Comparison of ENCODE assay signal across 11 cellular contexts in genomic region chr1:39519246-39519846, GRCh38. TPM values are rescaled to one million over a fixed set of nuclear protein-coding genes. Genes with fewer than 3 reads are reported as not detected.
A peak's percentile ranks its signal among the peaks of the same experiment; 100 is the strongest.
DNase-seq lines count a peak whose midpoint lies in the region; ATAC-seq, FAIRE-seq and TF ChIP-seq lines count a peak whose summit lies in the region.
"Not testable (repeated sequence)": the region's sequence is repeated elsewhere in the genome, so short reads cannot be mapped to it uniquely, and the experiment has no call there.
"Had no signal": no experiment of that assay in that cellular context is flagged by ENCODE, and none has a peak within 500 bp of the region (broad histone marks: within the 10 kb centered on the region; RNA-seq: fewer than 3 reads in every experiment).

No MANE protein-coding gene starts in this region.

- H2BK20ac ChIP-seq in IMR-90 (ENCODE audit: low read depth, low read length) = not testable (repeated sequence)

- not testable (repeated sequence) for TF ChIP-seq CTCF in IMR-90 (conservative IDR thresholded peaks at IDR 0.05; ENCODE audit: low read depth, low read length); brain microvascular endothelial cell (IDR thresholded peaks at IDR 0.05; ENCODE audit: low read depth, low read length, missing control alignments); keratinocyte (optimal IDR thresholded peaks at IDR 0.05 in 1 of 3, IDR thresholded peaks at IDR 0.05 in 1 of 3, conservative IDR thresholded peaks at IDR 0.05 in 1 of 3; ENCODE audit: extremely low read depth in 1 of 3, insufficient read depth in 2 of 3, low read length in 3 of 3); right lobe of liver (IDR thresholded peaks at IDR 0.05); ovary (IDR thresholded peaks at IDR 0.05); type B pancreatic cell (conservative IDR thresholded peaks at IDR 0.05)

- H3K56ac ChIP-seq in IMR-90 (ENCODE audit: extremely low read depth, insufficient read depth, low read length) = not testable (repeated sequence)

- H3K4me3 ChIP-seq in IMR-90 (ENCODE audit: insufficient read depth, low read depth, low read length); brain microvascular endothelial cell (ENCODE audit: low read depth, low read length); keratinocyte (ENCODE audit: control insufficient read depth in 2 of 3, extremely low read depth in 1 of 3, insufficient read depth in 2 of 3, low read depth in 1 of 3, low read length in 3 of 3); right lobe of liver; ovary: not testable (repeated sequence)

- H3K79me2 ChIP-seq in keratinocyte (ENCODE audit: control insufficient read depth, insufficient read depth, low read length) = not testable (repeated sequence)

- H2AFZ ChIP-seq in IMR-90 (replicated peaks; ENCODE audit: low read length, poor library complexity); keratinocyte (ENCODE audit: control insufficient read depth, low read length): not testable (repeated sequence)

- not testable (repeated sequence) for H3K9me3 Mint-ChIP-seq in type B pancreatic cell

- not testable (repeated sequence) for TF ChIP-seq EP300 in ovary (IDR thresholded peaks at IDR 0.05)

- CTCF ChIA-PET in IMR-90 (lab: Yijun Ruan, JAX) = not testable (repeated sequence)

- not testable (repeated sequence) for H4K20me1 ChIP-seq in IMR-90 (ENCODE audit: insufficient read depth, low read length); keratinocyte (ENCODE audit: control insufficient read depth, extremely low read depth, insufficient read depth, low read length)

- not testable (repeated sequence) for H2AK9ac ChIP-seq in IMR-90 (replicated peaks; ENCODE audit: low read depth, low read length, poor library complexity)

- not testable (repeated sequence) for H3K9ac ChIP-seq in IMR-90 (ENCODE audit: low read depth, low read length); keratinocyte (ENCODE audit: control insufficient read depth, extremely low read depth, insufficient read depth, low read length)

- H2BK15ac ChIP-seq in IMR-90 (ENCODE audit: low read depth, low read length) = not testable (repeated sequence)

- BruUV-seq in IMR-90 (replicated peaks; lab: Mats Ljungman, UMichigan) = not testable (repeated sequence)

- dilution Hi-C loops in IMR-90 (cut with HindIII; ENCODE audit: low sequenced_read_pairs, unreplicated experiment); keratinocyte (cut with MboI; ENCODE audit: extremely low pct_ligation_motif_present, low sequenced_read_pairs): not testable (repeated sequence)

- not testable (repeated sequence) for H4K8ac ChIP-seq in IMR-90 (ENCODE audit: low read depth in 2 of 2, low read length in 2 of 2)

- not testable (repeated sequence) for H3K4me2 ChIP-seq in IMR-90 (ENCODE audit: low read depth, low read length); keratinocyte (ENCODE audit: control insufficient read depth, extremely low read depth, insufficient read depth, low read depth, low read length)

- not testable (repeated sequence) for H2BK120ac ChIP-seq in IMR-90 (ENCODE audit: low read depth, low read length)

- H2AK5ac ChIP-seq in IMR-90 (ENCODE audit: low read depth, low read length) = not testable (repeated sequence)

- not testable (repeated sequence) for H3K18ac ChIP-seq in IMR-90 (ENCODE audit: low read depth, low read length)

- ATAC-seq in IMR-90 (ENCODE audit: low read depth) (peak; percentile 58), SK-N-SH treated with all-trans-retinoic acid at 6 μM for 48 hours (peak; percentile 27), right lobe of liver (peak; percentile 89 to 92 (median 92))

- H3K9me3 ChIP-seq in IMR-90 (ENCODE audit: control insufficient read depth, insufficient read depth, low read length); keratinocyte (ENCODE audit: control insufficient read depth, low read depth, low read length); right lobe of liver; ovary: not testable (repeated sequence)

- TF ChIP-seq POLR2A in GM12891 (IDR thresholded peaks at IDR 0.05; ENCODE audit: low read depth, low read length); IMR-90 (IDR thresholded peaks at IDR 0.05; ENCODE audit: low read depth, low read length); right lobe of liver (IDR thresholded peaks at IDR 0.05); ovary (IDR thresholded peaks at IDR 0.05): not testable (repeated sequence)

- not testable (repeated sequence) for H3K27ac ChIP-seq in IMR-90 (ENCODE audit: insufficient read depth, low read length); brain microvascular endothelial cell; keratinocyte (ENCODE audit: control insufficient read depth, insufficient read depth, low read length); right lobe of liver; ovary

- H3K14ac ChIP-seq in IMR-90 (replicated peaks; ENCODE audit: low read depth, low read length) = not testable (repeated sequence)

- H3K4me3 Mint-ChIP-seq in type B pancreatic cell = not testable (repeated sequence)

- H3K4ac ChIP-seq in IMR-90 (ENCODE audit: low read depth, low read length) = not testable (repeated sequence)

- not testable (repeated sequence) for H3K27me3 ChIP-seq in IMR-90 (ENCODE audit: control insufficient read depth, insufficient read depth, low read length); brain microvascular endothelial cell (replicated peaks); keratinocyte (ENCODE audit: control insufficient read depth, extremely low read depth, insufficient read depth, low read length); right lobe of liver; ovary

- intact Hi-C loops in IMR-90 (cut with micrococcal nuclease); right lobe of liver (cut with DNase I); ovary (cut with DNase I): not testable (repeated sequence)

- FAIRE-seq in GM12891 (lab: Jason Lieb, UNC) (peak; percentile 67), keratinocyte (lab: Jason Lieb, UNC) (peak; percentile 56)

- in situ Hi-C loops in IMR-90 (cut with MboI; ENCODE audit: low sequenced_read_pairs); brain microvascular endothelial cell (cut with HindIII; ENCODE audit: low pct_ligation_motif_present, low sequenced_read_pairs): not testable (repeated sequence)

- H4K5ac ChIP-seq in IMR-90 (ENCODE audit: low read depth, low read length) = not testable (repeated sequence)

- H3K36me3 Mint-ChIP-seq in type B pancreatic cell = not testable (repeated sequence)

- not testable (repeated sequence) for H3K79me1 ChIP-seq in IMR-90 (ENCODE audit: low read depth in 1 of 2, low read length in 2 of 2)

- H3K36me3 ChIP-seq in IMR-90 (ENCODE audit: control insufficient read depth, insufficient read depth, low read length); brain microvascular endothelial cell (replicated peaks); keratinocyte (ENCODE audit: control insufficient read depth in 2 of 2, extremely low read depth in 1 of 2, insufficient read depth in 2 of 2, low read length in 2 of 2); right lobe of liver; ovary: not testable (repeated sequence)

- not testable (repeated sequence) for H3K9me1 ChIP-seq in IMR-90 (ENCODE audit: insufficient read depth, low read length); keratinocyte (ENCODE audit: control insufficient read depth, extremely low read depth, insufficient read depth, low read length)

- POLR2A ChIA-PET in IMR-90 (lab: Charles Lee; ENCODE audit: unreplicated experiment) = not testable (repeated sequence)

- not testable (repeated sequence) for H3K4me1 Mint-ChIP-seq in type B pancreatic cell (ENCODE audit: unreplicated experiment)

- H2BK5ac ChIP-seq in IMR-90 (ENCODE audit: low read depth, low read length, poor library complexity, severe bottlenecking) = not testable (repeated sequence)

- H3K23ac ChIP-seq in IMR-90 (ENCODE audit: low read depth, low read length) = not testable (repeated sequence)

- H3K27ac Mint-ChIP-seq in type B pancreatic cell = peak overlapping the region; percentile 71

- not testable (repeated sequence) for TF ChIP-seq RAD21 in IMR-90 (IDR thresholded peaks at IDR 0.05; ENCODE audit: low read length)

- not testable (repeated sequence) for H3K27me3 Mint-ChIP-seq in type B pancreatic cell

- not testable (repeated sequence) for DNase-seq in GM12891 (ENCODE audit: insufficient read length, low spot score); IMR-90; keratinocyte (ENCODE audit: low read depth, low spot score); type B pancreatic cell (ENCODE audit: extremely low spot score, unreplicated experiment)
- DNase-seq in brain microvascular endothelial cell (peak; percentile 49), right lobe of liver (peak in 1 of 3 donors; percentile 61), ovary (peak in 3 of 5 donors; percentile 51 to 77 (median 52))

- no CpG with 5 or more reads among the region's 9 CpGs for WGBS in IMR-90 (ENCODE audit: extremely low coverage in 2 of 2, insufficient read length in 1 of 2), 2 experiments
- WGBS in right lobe of liver (ENCODE audit: insufficient coverage, low coverage, low lambda C conversion rate, missing lambda C conversion rate) = 25% methylated on average over 1 of the region's 9 CpGs
- WGBS in ovary, 3 donors = 21 to 50% (median 23%) methylated on average over 2 to 3 of the region's 9 CpGs

- H4K91ac ChIP-seq in IMR-90 (ENCODE audit: insufficient read depth, low read depth, low read length) = not testable (repeated sequence)

- H3K4me1 ChIP-seq in IMR-90 (ENCODE audit: control insufficient read depth, insufficient read depth, low read length); keratinocyte (ENCODE audit: control insufficient read depth, extremely low read depth, insufficient read depth, low read length); right lobe of liver; ovary (ENCODE audit: insufficient read depth): not testable (repeated sequence)

RNA-seq across cellular contexts. Expression of gene BMP8A, which starts 27.9 kb away (rescaled TPM):
- 0.09 TPM for polyA plus RNA-seq in GM12891 (2012; ENCODE audit: low read depth, missing spikeins)
- not detected in 2 replicates for total RNA-seq in IMR-90 (2012; rRNA removed)
- not detected in 2 replicates for polyA plus RNA-seq in IMR-90 (2012; rRNA removed)
- 0.05 TPM in 1 of 2 replicates, not detected in the other for polyA plus RNA-seq in IMR-90 (2012; cell fraction: cytosol; rRNA removed)
- polyA plus RNA-seq in IMR-90 (2012; cell fraction: nucleus; rRNA removed; ENCODE audit: low replicate concordance) = not detected in 2 replicates
- not detected in 3 replicates for polyA plus RNA-seq in keratinocyte
- polyA plus RNA-seq in keratinocyte (2011; ENCODE audit: low read depth) = not detected
- not detected in 2 replicates for polyA plus RNA-seq in keratinocyte (2011; cell fraction: cytosol; rRNA removed)
- 0.08 TPM in 1 of 2 replicates, not detected in the other for polyA plus RNA-seq in keratinocyte (2011; cell fraction: nucleus; rRNA removed)
- 0.08 TPM in 1 of 2 replicates, not detected in the other for polyA plus RNA-seq in keratinocyte (2012; ENCODE audit: low replicate concordance)
- not detected in 3 replicates for polyA minus RNA-seq in keratinocyte
- polyA minus RNA-seq in keratinocyte (2011; cell fraction: cytosol; rRNA and poly(A)+ RNA removed) = not detected
- polyA minus RNA-seq in keratinocyte (2011; cell fraction: nucleus; rRNA and poly(A)+ RNA removed) = not detected in 2 replicates
- under 1 TPM in 2 of 6 experiments, not detected in 4; 0.18 to 0.80 TPM for total RNA-seq in right lobe of liver
- total RNA-seq in ovary = 10 to 100 TPM in 2 of 7 donors, 1 to 10 TPM in 5; 1.4 to 11.0 (median 6.9) TPM
- polyA plus RNA-seq in ovary = 1 to 10 TPM in 1 of 2 donors, not detected in 1; 1.2 TPM
- total RNA-seq in type B pancreatic cell (ENCODE audit: low replicate concordance) = 0.52 and 1.1 TPM in 2 replicates
- total RNA-seq: CD4-positive, alpha-beta T cell; G401; GM12878 had no signal
- polyA plus RNA-seq: GM12878 had no signal

RNA-seq across cellular contexts. Expression of gene PABPC4, which starts 57.2 kb away (rescaled TPM):
- polyA plus RNA-seq in GM12891 (2012; ENCODE audit: low read depth, missing spikeins) = 164 TPM
- total RNA-seq in IMR-90 (2012; rRNA removed) = 74.9 and 78.6 TPM in 2 replicates
- 90.3 and 108 TPM in 2 replicates for polyA plus RNA-seq in IMR-90 (2012; rRNA removed)
- 85.8 and 94.9 TPM in 2 replicates for polyA plus RNA-seq in IMR-90 (2012; cell fraction: cytosol; rRNA removed)
- 274 and 320 TPM in 2 replicates for polyA plus RNA-seq in IMR-90 (2012; cell fraction: nucleus; rRNA removed; ENCODE audit: low replicate concordance)
- 85.2 to 135 TPM (median 94.4 TPM) in 3 replicates for polyA plus RNA-seq in keratinocyte
- polyA plus RNA-seq in keratinocyte (2011; ENCODE audit: low read depth) = 502 TPM
- polyA plus RNA-seq in keratinocyte (2011; cell fraction: cytosol; rRNA removed) = 113 and 115 TPM in 2 replicates
- 133 and 151 TPM in 2 replicates for polyA plus RNA-seq in keratinocyte (2011; cell fraction: nucleus; rRNA removed)
- polyA plus RNA-seq in keratinocyte (2012; ENCODE audit: low replicate concordance) = 143 and 178 TPM in 2 replicates
- 156 to 181 TPM (median 176 TPM) in 3 replicates for polyA minus RNA-seq in keratinocyte
- polyA minus RNA-seq in keratinocyte (2011; cell fraction: cytosol; rRNA and poly(A)+ RNA removed) = 251 TPM
- 75.3 and 116 TPM in 2 replicates for polyA minus RNA-seq in keratinocyte (2011; cell fraction: nucleus; rRNA and poly(A)+ RNA removed)
- 100 to 1,000 TPM in 2 of 6 experiments, 10 to 100 TPM in 4; 89.8 to 155 (median 99.1) TPM for total RNA-seq in right lobe of liver
- 100 to 1,000 TPM; 139 to 345 (median 259) TPM for total RNA-seq in ovary
- 100 to 1,000 TPM; 127 to 316 TPM for polyA plus RNA-seq in ovary
- total RNA-seq in type B pancreatic cell (ENCODE audit: low replicate concordance) = 283 and 291 TPM in 2 replicates

Comparison
In these comparisons a context has a peak if more than half of its experiments do, and no peak if none do; other contexts are left out.
1. ATAC-seq: peak in every context shown above with its lines; median percentile 92 in right lobe of liver; 58 in IMR-90; 27 in SK-N-SH treated with all-trans-retinoic acid at 6 μM for 48 hours.